ENCODE assay signal across 1 cellular context in genomic region chr19:7522072-7522922, GRCh38.
TF ChIP-seq lines count a peak whose summit lies in the region.

Gene MCOLN1, plus strand, starts transcription at chr19:7522624. Its CDS starts 127 bp downstream, at chr19:7522751.

TF ChIP-seq in HepG2, 621 proteins besides CTCF, POLR2A, EP300 and RAD21 (continued from another document and continues in another):
- peak; percentile 79 for TF ChIP-seq ZSCAN21 (CRISPR knock-in tag; IDR thresholded peaks at IDR 0.05; ENCODE audit: borderline replicate concordance)
- 0 out of 2 replicates have a peak, but pooled peaks have one; percentile 18 for TF ChIP-seq ZNF777 (CRISPR knock-in tag; IDR thresholded peaks at IDR 0.05)
- TF ChIP-seq ZNF160 (CRISPR knock-in tag; IDR thresholded peaks at IDR 0.05) = peak; percentile 82; the same call in 1 of the 2 replicates
- 0 out of 2 replicates have a peak, but pooled peaks have one; percentile 20 for TF ChIP-seq JUN (CRISPR knock-in tag; IDR thresholded peaks at IDR 0.05)
- TF ChIP-seq ZNF264 (CRISPR knock-in tag; IDR thresholded peaks at IDR 0.05) = no peak
- peak; percentile 92 for TF ChIP-seq ZNF574 (CRISPR knock-in tag; IDR thresholded peaks at IDR 0.05)
- TF ChIP-seq TMF1 (CRISPR knock-in tag; IDR thresholded peaks at IDR 0.05; ENCODE audit: low read depth) = peak; percentile 69; the same call in 1 of the 2 replicates
- TF ChIP-seq FOXA1 (IDR thresholded peaks at IDR 0.05) = no peak
- peak; percentile 44; the same call in 1 of the 2 replicates for TF ChIP-seq FOXA1 (CRISPR knock-in tag; IDR thresholded peaks at IDR 0.05)
- peak; percentile 44; the same call in 1 of the 2 replicates for TF ChIP-seq IRX3 (CRISPR knock-in tag; IDR thresholded peaks at IDR 0.05; ENCODE audit: borderline replicate concordance, low read depth)
- TF ChIP-seq SMARCE1 (IDR thresholded peaks at IDR 0.05; ENCODE audit: borderline replicate concordance) = no peak
- TF ChIP-seq ZNF10 (CRISPR knock-in tag; IDR thresholded peaks at IDR 0.05; ENCODE audit: borderline replicate concordance, low read depth) = no peak
- TF ChIP-seq POGK (CRISPR knock-in tag; conservative IDR thresholded peaks at IDR 0.05) = peak; percentile 91; the same call in 1 of the 2 replicates
- no peak for TF ChIP-seq WIZ (CRISPR knock-in tag; IDR thresholded peaks at IDR 0.05)
- TF ChIP-seq MBD4 (IDR thresholded peaks at IDR 0.05; ENCODE audit: borderline replicate concordance, low read length) = no peak
- TF ChIP-seq SIX1 (CRISPR knock-in tag; IDR thresholded peaks at IDR 0.05; ENCODE audit: borderline replicate concordance) = no peak
- 0 out of 2 replicates have a peak, but pooled peaks have one; percentile 49 for TF ChIP-seq ETV5 (CRISPR knock-in tag; IDR thresholded peaks at IDR 0.05; ENCODE audit: borderline replicate concordance)
- TF ChIP-seq, protein P1, sequence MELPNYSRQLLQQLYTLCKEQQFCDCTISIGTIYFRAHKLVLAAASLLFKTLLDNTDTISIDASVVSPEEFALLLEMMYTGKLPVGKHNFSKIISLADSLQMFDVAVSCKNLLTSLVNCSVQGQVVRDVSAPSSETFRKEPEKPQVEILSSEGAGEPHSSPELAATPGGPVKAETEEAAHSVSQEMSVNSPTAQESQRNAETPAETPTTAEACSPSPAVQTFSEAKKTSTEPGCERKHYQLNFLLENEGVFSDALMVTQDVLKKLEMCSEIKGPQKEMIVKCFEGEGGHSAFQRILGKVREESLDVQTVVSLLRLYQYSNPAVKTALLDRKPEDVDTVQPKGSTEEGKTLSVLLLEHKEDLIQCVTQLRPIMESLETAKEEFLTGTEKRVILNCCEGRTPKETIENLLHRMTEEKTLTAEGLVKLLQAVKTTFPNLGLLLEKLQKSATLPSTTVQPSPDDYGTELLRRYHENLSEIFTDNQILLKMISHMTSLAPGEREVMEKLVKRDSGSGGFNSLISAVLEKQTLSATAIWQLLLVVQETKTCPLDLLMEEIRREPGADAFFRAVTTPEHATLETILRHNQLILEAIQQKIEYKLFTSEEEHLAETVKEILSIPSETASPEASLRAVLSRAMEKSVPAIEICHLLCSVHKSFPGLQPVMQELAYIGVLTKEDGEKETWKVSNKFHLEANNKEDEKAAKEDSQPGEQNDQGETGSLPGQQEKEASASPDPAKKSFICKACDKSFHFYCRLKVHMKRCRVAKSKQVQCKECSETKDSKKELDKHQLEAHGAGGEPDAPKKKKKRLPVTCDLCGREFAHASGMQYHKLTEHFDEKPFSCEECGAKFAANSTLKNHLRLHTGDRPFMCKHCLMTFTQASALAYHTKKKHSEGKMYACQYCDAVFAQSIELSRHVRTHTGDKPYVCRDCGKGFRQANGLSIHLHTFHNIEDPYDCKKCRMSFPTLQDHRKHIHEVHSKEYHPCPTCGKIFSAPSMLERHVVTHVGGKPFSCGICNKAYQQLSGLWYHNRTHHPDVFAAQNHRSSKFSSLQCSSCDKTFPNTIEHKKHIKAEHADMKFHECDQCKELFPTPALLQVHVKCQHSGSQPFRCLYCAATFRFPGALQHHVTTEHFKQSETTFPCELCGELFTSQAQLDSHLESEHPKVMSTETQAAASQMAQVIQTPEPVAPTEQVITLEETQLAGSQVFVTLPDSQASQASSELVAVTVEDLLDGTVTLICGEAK (IDR thresholded peaks at IDR 0.05) = no peak
- TF ChIP-seq, protein P1 (CRISPR knock-in tag; IDR thresholded peaks at IDR 0.05) = peak; percentile 18; the same call in 1 of the 2 replicates
- TF ChIP-seq SP5 (CRISPR knock-in tag; IDR thresholded peaks at IDR 0.05; ENCODE audit: borderline replicate concordance, low read depth) = peak; percentile 93
- no peak for TF ChIP-seq AKNA (CRISPR knock-in tag; IDR thresholded peaks at IDR 0.05; ENCODE audit: borderline replicate concordance)
- peak; percentile 89; the same call in 1 of the 2 replicates for TF ChIP-seq ZNF761 (CRISPR knock-in tag; conservative IDR thresholded peaks at IDR 0.05)
- TF ChIP-seq ZNF891 (CRISPR knock-in tag; IDR thresholded peaks at IDR 0.05) = 0 out of 2 replicates have a peak, but pooled peaks have one; percentile 21
- TF ChIP-seq RFXANK (CRISPR knock-in tag; IDR thresholded peaks at IDR 0.05) = 0 out of 2 replicates have a peak, but pooled peaks have one; percentile 72
- no peak for TF ChIP-seq ZNF605 (CRISPR knock-in tag; IDR thresholded peaks at IDR 0.05)
- peak; percentile 84 for TF ChIP-seq ZNF331 (CRISPR knock-in tag; IDR thresholded peaks at IDR 0.05)
- peak; percentile 72; the same call in 1 of the 2 replicates for TF ChIP-seq ARNT2 (CRISPR knock-in tag; IDR thresholded peaks at IDR 0.05; ENCODE audit: low read depth)
- TF ChIP-seq HNRNPK (IDR thresholded peaks at IDR 0.05; ENCODE audit: low read depth, low read length, poor library complexity, severe bottlenecking) = peak; percentile 76
- 0 out of 2 replicates have a peak, but pooled peaks have one; percentile 28 for TF ChIP-seq HNRNPL (IDR thresholded peaks at IDR 0.05; ENCODE audit: low read depth, low read length)
- TF ChIP-seq SMAD9 (CRISPR knock-in tag; IDR thresholded peaks at IDR 0.05) = no peak
- TF ChIP-seq, protein P2, sequence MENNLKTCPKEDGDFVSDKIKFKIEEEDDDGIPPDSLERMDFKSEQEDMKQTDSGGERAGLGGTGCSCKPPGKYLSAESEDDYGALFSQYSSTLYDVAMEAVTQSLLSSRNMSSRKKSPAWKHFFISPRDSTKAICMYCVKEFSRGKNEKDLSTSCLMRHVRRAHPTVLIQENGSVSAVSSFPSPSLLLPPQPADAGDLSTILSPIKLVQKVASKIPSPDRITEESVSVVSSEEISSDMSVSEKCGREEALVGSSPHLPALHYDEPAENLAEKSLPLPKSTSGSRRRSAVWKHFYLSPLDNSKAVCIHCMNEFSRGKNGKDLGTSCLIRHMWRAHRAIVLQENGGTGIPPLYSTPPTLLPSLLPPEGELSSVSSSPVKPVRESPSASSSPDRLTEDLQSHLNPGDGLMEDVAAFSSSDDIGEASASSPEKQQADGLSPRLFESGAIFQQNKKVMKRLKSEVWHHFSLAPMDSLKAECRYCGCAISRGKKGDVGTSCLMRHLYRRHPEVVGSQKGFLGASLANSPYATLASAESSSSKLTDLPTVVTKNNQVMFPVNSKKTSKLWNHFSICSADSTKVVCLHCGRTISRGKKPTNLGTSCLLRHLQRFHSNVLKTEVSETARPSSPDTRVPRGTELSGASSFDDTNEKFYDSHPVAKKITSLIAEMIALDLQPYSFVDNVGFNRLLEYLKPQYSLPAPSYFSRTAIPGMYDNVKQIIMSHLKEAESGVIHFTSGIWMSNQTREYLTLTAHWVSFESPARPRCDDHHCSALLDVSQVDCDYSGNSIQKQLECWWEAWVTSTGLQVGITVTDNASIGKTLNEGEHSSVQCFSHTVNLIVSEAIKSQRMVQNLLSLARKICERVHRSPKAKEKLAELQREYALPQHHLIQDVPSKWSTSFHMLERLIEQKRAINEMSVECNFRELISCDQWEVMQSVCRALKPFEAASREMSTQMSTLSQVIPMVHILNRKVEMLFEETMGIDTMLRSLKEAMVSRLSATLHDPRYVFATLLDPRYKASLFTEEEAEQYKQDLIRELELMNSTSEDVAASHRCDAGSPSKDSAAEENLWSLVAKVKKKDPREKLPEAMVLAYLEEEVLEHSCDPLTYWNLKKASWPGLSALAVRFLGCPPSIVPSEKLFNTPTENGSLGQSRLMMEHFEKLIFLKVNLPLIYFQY (CRISPR knock-in tag; IDR thresholded peaks at IDR 0.05; ENCODE audit: borderline replicate concordance) = peak; percentile 76; the same call in 1 of the 2 replicates
